In the genomic region with DNA sequence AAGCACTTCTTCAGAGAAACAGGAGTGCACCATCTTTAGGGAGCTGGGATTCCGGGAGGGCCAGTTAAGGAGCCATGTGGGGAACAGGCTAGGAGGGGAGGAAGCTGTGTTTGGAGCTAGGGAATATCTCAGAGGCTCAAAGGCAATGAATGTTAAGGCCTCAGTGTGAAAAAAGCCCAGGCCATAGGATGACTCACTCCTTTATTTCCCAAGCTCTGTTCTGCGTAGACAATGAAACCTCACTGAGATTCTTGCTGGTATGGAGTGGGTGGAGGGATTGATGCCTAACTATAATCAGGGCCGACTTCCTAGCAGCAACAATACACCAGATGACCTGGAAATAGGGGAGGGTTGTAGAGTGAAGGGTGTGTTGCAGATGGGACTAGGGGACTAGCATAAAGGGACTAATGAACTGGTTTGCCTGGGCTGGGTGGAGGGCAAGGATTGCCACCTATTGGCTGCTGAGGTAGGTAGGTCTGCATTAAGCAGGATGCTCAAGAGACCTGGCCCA, we compare ENCODE assay signal across 8 cellular contexts. TPM values are rescaled to one million over a fixed set of nuclear protein-coding genes. Genes with fewer than 3 reads are reported as not detected.
DNase-seq lines count a peak whose midpoint lies in the region; TF ChIP-seq lines count a peak whose summit lies in the region.

No MANE protein-coding gene starts in this region.

- POLR2A ChIA-PET in BJ (lab: Charles Lee), result interaction anchor here (0.5 kb wide), 2 partner anchors 9 to 776 kb away, joined by 3 to 4 read pairs; no protein-coding TSS in a partner anchor

- H3K27me3 ChIP-seq in BJ (ENCODE audit: control insufficient read depth, insufficient read depth, low read length) (no peaks in the 10 kb centered on the region), HUES64 (ENCODE audit: insufficient read depth, low read length) (no peaks in the 10 kb centered on the region), testis (no peaks in the 10 kb centered on the region)

- H3K4me1 ChIP-seq in HUES64 (ENCODE audit: insufficient read depth, low read length), result peaks cover 32% of the 10 kb centered on the region
- H3K4me1 ChIP-seq in mesodermal cell (ENCODE audit: control insufficient read depth, insufficient read depth, low read length, poor library complexity, severe bottlenecking), result peaks cover 16% of the 10 kb centered on the region
- peaks cover 21% of the 10 kb centered on the region for H3K4me1 ChIP-seq in testis

- H3K4me3 ChIP-seq in BJ (ENCODE audit: low read depth, low read length) (no peak overlapping the region), HUES64 (ENCODE audit: low read length) (no peak overlapping the region), astrocyte of the spinal cord (ENCODE audit: low read depth, low read length) (no peak overlapping the region), mesodermal cell (ENCODE audit: extremely low read depth, insufficient read depth, low read length, poor library complexity, severe bottlenecking) (no peak overlapping the region), testis (no peak overlapping the region)

- H3K9me3 ChIP-seq in HUES64 (ENCODE audit: insufficient read depth, low read depth, low read length) (no peaks in the 10 kb centered on the region), mesodermal cell (ENCODE audit: control insufficient read depth, low read length) (no peaks in the 10 kb centered on the region), testis (no peaks in the 10 kb centered on the region)

- WGBS in HUES64, result 41% methylated on average over 3 of the region's 3 CpGs
- WGBS in mesodermal cell (ENCODE audit: insufficient coverage in 2 of 2), 2 experiments, result 31 to 73% methylated on average over 1 to 2 of the region's 3 CpGs
- 66 to 76% methylated on average over 3 of the region's 3 CpGs for WGBS in testis, 2 donors

- H3K9ac ChIP-seq in HUES64 (ENCODE audit: low read depth, low read length), result no peak overlapping the region

- TF ChIP-seq CTCF in BJ (IDR thresholded peaks at IDR 0.05; ENCODE audit: insufficient read depth, low read depth, low read length) (no peak), astrocyte of the spinal cord (IDR thresholded peaks at IDR 0.05; ENCODE audit: low read depth, low read length) (no peak), testis (IDR thresholded peaks at IDR 0.05) (no peak)

- intact Hi-C loops in testis (cut with DNase I; ENCODE audit: low total_unique reads), result no loop called here

- peak; percentile 80 for DNase-seq in BJ (ENCODE audit: low read depth)
- peak; percentile 88 for DNase-seq in astrocyte of the spinal cord (ENCODE audit: low read depth, low spot score)
- no peak for DNase-seq in pons (ENCODE audit: low spot score)
- DNase-seq in NCI-H2081 treated with DMSO at 0.1 percent for 48 hours (lab: John Stamatoyannopoulos, UW), result no peak
- DNase-seq in testis, result no peak
- no peak for DNase-seq in hypothalamus (lab: John Stamatoyannopoulos, UW)

- in situ Hi-C loops in astrocyte of the spinal cord (cut with HindIII; ENCODE audit: low sequenced_read_pairs), result no loop called here

- H3K27ac ChIP-seq in HUES64 (ENCODE audit: low read depth, low read length) (peak overlapping the region; percentile 43), mesodermal cell (ENCODE audit: low read depth, low read length, severe bottlenecking) (peak overlapping the region; percentile 88), testis (no peak overlapping the region)

- no peaks in the 10 kb centered on the region for H3K36me3 ChIP-seq in BJ (ENCODE audit: control insufficient read depth, insufficient read depth, low read length)
- no peaks in the 10 kb centered on the region for H3K36me3 ChIP-seq in HUES64 (ENCODE audit: insufficient read depth, low read length)
- H3K36me3 ChIP-seq in mesodermal cell (ENCODE audit: control insufficient read depth, insufficient read depth, low read length), result peaks cover 3% of the 10 kb centered on the region
- no peaks in the 10 kb centered on the region for H3K36me3 ChIP-seq in testis (ENCODE audit: low read depth, missing control alignments)

- no peak for TF ChIP-seq POLR2A in testis (IDR thresholded peaks at IDR 0.05)

- CTCF ChIA-PET in BJ (lab: Yijun Ruan, JAX), result interaction anchor here (0.8 to 2.1 kb wide), 5 partner anchors 9 to 127 kb away, joined by 3 to 13 read pairs (median 3); partner anchors contain the start of gene GNAI3

RNA-seq across cellular contexts. Expression of gene GNAT2, which starts 2.1 kb away (rescaled TPM):
- polyA plus RNA-seq in BJ (2011; rRNA removed) (0.09 and 0.15 TPM in 2 replicates), testis (ENCODE audit: insufficient read depth, low read depth, low replicate concordance) (4.1 TPM)
- polyA minus RNA-seq in BJ (2011; rRNA and poly(A)+ RNA removed), result not detected in 2 replicates
- polyA plus RNA-seq in HUES64 (2013, experiment 1 of 2), result 0.15 TPM
- not detected for polyA plus RNA-seq in HUES64 (2013, experiment 2 of 2)
- not detected for polyA plus RNA-seq in mesodermal cell (2013, experiment 1 of 2)
- polyA plus RNA-seq in mesodermal cell (2013, experiment 2 of 2), result 0.25 TPM
- 1 to 10 TPM; 2.8 to 3.0 TPM for total RNA-seq in testis

RNA-seq across cellular contexts. Expression of gene AMPD2, which starts 2.3 kb away (rescaled TPM):
- 43.1 and 86.9 TPM in 2 replicates for polyA plus RNA-seq in BJ (2011; rRNA removed)
- polyA minus RNA-seq in BJ (2011; rRNA and poly(A)+ RNA removed), result 65.6 and 102 TPM in 2 replicates
- 33.8 TPM for polyA plus RNA-seq in HUES64 (2013, experiment 1 of 2)
- 32.0 TPM for polyA plus RNA-seq in HUES64 (2013, experiment 2 of 2)
- 77.2 TPM for polyA plus RNA-seq in mesodermal cell (2013, experiment 1 of 2)
- polyA plus RNA-seq in mesodermal cell (2013, experiment 2 of 2), result 60.5 TPM
- 10 to 100 TPM; 54.4 to 54.5 TPM for total RNA-seq in testis
- polyA plus RNA-seq in testis (ENCODE audit: insufficient read depth, low read depth, low replicate concordance), result 35.0 TPM

RNA-seq across cellular contexts. Expression of gene GSTM4, which starts 38.6 kb away (rescaled TPM):
- 28.4 and 28.5 TPM in 2 replicates for polyA plus RNA-seq in BJ (2011; rRNA removed)
- polyA minus RNA-seq in BJ (2011; rRNA and poly(A)+ RNA removed), result 13.6 and 14.1 TPM in 2 replicates
- 8.5 TPM for polyA plus RNA-seq in HUES64 (2013, experiment 1 of 2)
- polyA plus RNA-seq in HUES64 (2013, experiment 2 of 2), result 12.2 TPM
- polyA plus RNA-seq in mesodermal cell (2013, experiment 1 of 2), result 12.2 TPM
- 11.9 TPM for polyA plus RNA-seq in mesodermal cell (2013, experiment 2 of 2)
- 10 to 100 TPM; 58.6 to 61.8 TPM for total RNA-seq in testis
- 42.0 TPM for polyA plus RNA-seq in testis (ENCODE audit: insufficient read depth, low read depth, low replicate concordance)

RNA-seq across cellular contexts. Expression of gene GSTM2, which starts 50.5 kb away (rescaled TPM):
- polyA plus RNA-seq in BJ (2011; rRNA removed), result 49.0 and 62.3 TPM in 2 replicates
- polyA minus RNA-seq in BJ (2011; rRNA and poly(A)+ RNA removed), result 16.3 and 26.2 TPM in 2 replicates
- polyA plus RNA-seq in HUES64 (2013, experiment 1 of 2), result 11.1 TPM
- polyA plus RNA-seq in HUES64 (2013, experiment 2 of 2), result 17.1 TPM
- polyA plus RNA-seq in mesodermal cell (2013, experiment 1 of 2), result 32.4 TPM
- polyA plus RNA-seq in mesodermal cell (2013, experiment 2 of 2), result 24.8 TPM
- total RNA-seq in testis, result 100 to 1,000 TPM in 1 of 2 donors, 10 to 100 TPM in 1; 83.2 to 131 TPM
- 68.0 TPM for polyA plus RNA-seq in testis (ENCODE audit: insufficient read depth, low read depth, low replicate concordance)

Comparison
In these comparisons a context has a peak if more than half of its experiments do, and no peak if none do; other contexts are left out.
1. DNase-seq: peak in BJ (single experiment) and astrocyte of the spinal cord (single experiment); none in pons (single experiment), NCI-H2081 treated with DMSO at 0.1 percent for 48 hours (single experiment), testis (single experiment) and hypothalamus (0 of 51).
2. H3K27ac ChIP-seq: peak in HUES64 (single experiment) and mesodermal cell (single experiment); none in testis (0 of 2).